ENCODE assay signal across 1 cellular context in genomic region chr3:194300392-194300758, GRCh38.
TF ChIP-seq lines count a peak whose summit lies in the region.

No MANE protein-coding gene starts in this region.

TF ChIP-seq in HepG2, 621 proteins besides CTCF, POLR2A, EP300 and RAD21 (continued from another document and continues in another):
- TF ChIP-seq IKZF5 (CRISPR knock-in tag; IDR thresholded peaks at IDR 0.05) (no peak), NR2F6 (IDR thresholded peaks at IDR 0.05) (no peak), NR2F6 (CRISPR knock-in tag; IDR thresholded peaks at IDR 0.05) (0 out of 2 replicates have a peak, but pooled peaks have one; percentile 9), TFDP1 (CRISPR knock-in tag; IDR thresholded peaks at IDR 0.05; ENCODE audit: borderline replicate concordance) (peak; percentile 39; the same call in 1 of the 2 replicates), ZNF660 (CRISPR knock-in tag; IDR thresholded peaks at IDR 0.05; ENCODE audit: borderline replicate concordance, low read depth) (no peak), ZFP82 (CRISPR knock-in tag; IDR thresholded peaks at IDR 0.05; ENCODE audit: borderline replicate concordance) (no peak), THAP11 (CRISPR knock-in tag; IDR thresholded peaks at IDR 0.05) (0 out of 2 replicates have a peak, but pooled peaks have one; percentile 21), ZMAT3 (CRISPR knock-in tag; conservative IDR thresholded peaks at IDR 0.05) (no peak), PLRG1 (conservative IDR thresholded peaks at IDR 0.05) (no peak), HOXA7 (CRISPR knock-in tag; IDR thresholded peaks at IDR 0.05) (no peak), ZNF251 (CRISPR knock-in tag; IDR thresholded peaks at IDR 0.05) (no peak), NCOA2 (CRISPR knock-in tag; IDR thresholded peaks at IDR 0.05) (no peak), SRSF4 (IDR thresholded peaks at IDR 0.05; ENCODE audit: low read depth, low read length, poor library complexity, severe bottlenecking) (no peak), ERF (CRISPR knock-in tag; IDR thresholded peaks at IDR 0.05) (no peak), ZNF772 (CRISPR knock-in tag; IDR thresholded peaks at IDR 0.05) (no peak), ATF7 (IDR thresholded peaks at IDR 0.05) (peak; percentile 91), ATF7 (CRISPR knock-in tag; IDR thresholded peaks at IDR 0.05) (peak; percentile 79), ZBTB8A (CRISPR knock-in tag; IDR thresholded peaks at IDR 0.05; ENCODE audit: borderline replicate concordance, low read depth) (no peak), ZNF512B (CRISPR knock-in tag; IDR thresholded peaks at IDR 0.05; ENCODE audit: borderline replicate concordance) (no peak), KLF15 (CRISPR knock-in tag; IDR thresholded peaks at IDR 0.05; ENCODE audit: borderline replicate concordance) (no peak), THAP7 (CRISPR knock-in tag; IDR thresholded peaks at IDR 0.05) (no peak), FOXO1 (CRISPR knock-in tag; IDR thresholded peaks at IDR 0.05) (no peak), ZNF17 (CRISPR knock-in tag; IDR thresholded peaks at IDR 0.05) (no peak), ZNF816 (CRISPR knock-in tag; IDR thresholded peaks at IDR 0.05; ENCODE audit: borderline replicate concordance) (no peak), SNAPC4 (CRISPR knock-in tag; IDR thresholded peaks at IDR 0.05) (no peak), ZBTB4 (CRISPR knock-in tag; IDR thresholded peaks at IDR 0.05; ENCODE audit: borderline replicate concordance) (no peak), ZNF407 (CRISPR knock-in tag; IDR thresholded peaks at IDR 0.05; ENCODE audit: not compliant biosample characterization) (no peak), ZFX (CRISPR knock-in tag; IDR thresholded peaks at IDR 0.05; ENCODE audit: low read depth) (peak; percentile 85), ZBTB1 (CRISPR knock-in tag; IDR thresholded peaks at IDR 0.05; ENCODE audit: borderline replicate concordance) (no peak), KDM3A (CRISPR knock-in tag; IDR thresholded peaks at IDR 0.05; ENCODE audit: low read depth) (no peak), HDAC1 (CRISPR knock-in tag; IDR thresholded peaks at IDR 0.05) (no peak), ZNF20 (CRISPR knock-in tag; IDR thresholded peaks at IDR 0.05) (no peak), MYC (CRISPR knock-in tag; IDR thresholded peaks at IDR 0.05; ENCODE audit: borderline replicate concordance) (0 out of 2 replicates have a peak, but pooled peaks have one; percentile 28), ZFY (CRISPR knock-in tag; IDR thresholded peaks at IDR 0.05) (peak; percentile 84), ZNF101 (CRISPR knock-in tag; IDR thresholded peaks at IDR 0.05; ENCODE audit: borderline replicate concordance, low read depth) (no peak), MEIS1 (CRISPR knock-in tag; IDR thresholded peaks at IDR 0.05; ENCODE audit: borderline replicate concordance) (no peak), ZC3H4 (CRISPR knock-in tag; IDR thresholded peaks at IDR 0.05; ENCODE audit: borderline replicate concordance) (no peak), ZNF709 (CRISPR knock-in tag; IDR thresholded peaks at IDR 0.05) (no peak), U2AF1 (optimal IDR thresholded peaks at IDR 0.05; ENCODE audit: low read depth, low read length) (no peak), ZMYM2 (CRISPR knock-in tag; IDR thresholded peaks at IDR 0.05) (no peak), POLR2AphosphoS5 (IDR thresholded peaks at IDR 0.05; ENCODE audit: low read depth, low read length) (no peak), ZNF775 (CRISPR knock-in tag; IDR thresholded peaks at IDR 0.05; ENCODE audit: borderline replicate concordance) (no peak), MED1 (CRISPR knock-in tag; IDR thresholded peaks at IDR 0.05) (no peak)
